1 cellular context compared by ENCODE assay signal in genomic region chr22:38843716-38844660, GRCh38.
TF ChIP-seq lines count a peak whose summit lies in the region.

NPTXR (minus strand) TSS chr22:38844028.

TF ChIP-seq in HepG2, 621 proteins besides CTCF, POLR2A, EP300 and RAD21 (continued from another document and continues in another):
- TF ChIP-seq, protein P1, sequence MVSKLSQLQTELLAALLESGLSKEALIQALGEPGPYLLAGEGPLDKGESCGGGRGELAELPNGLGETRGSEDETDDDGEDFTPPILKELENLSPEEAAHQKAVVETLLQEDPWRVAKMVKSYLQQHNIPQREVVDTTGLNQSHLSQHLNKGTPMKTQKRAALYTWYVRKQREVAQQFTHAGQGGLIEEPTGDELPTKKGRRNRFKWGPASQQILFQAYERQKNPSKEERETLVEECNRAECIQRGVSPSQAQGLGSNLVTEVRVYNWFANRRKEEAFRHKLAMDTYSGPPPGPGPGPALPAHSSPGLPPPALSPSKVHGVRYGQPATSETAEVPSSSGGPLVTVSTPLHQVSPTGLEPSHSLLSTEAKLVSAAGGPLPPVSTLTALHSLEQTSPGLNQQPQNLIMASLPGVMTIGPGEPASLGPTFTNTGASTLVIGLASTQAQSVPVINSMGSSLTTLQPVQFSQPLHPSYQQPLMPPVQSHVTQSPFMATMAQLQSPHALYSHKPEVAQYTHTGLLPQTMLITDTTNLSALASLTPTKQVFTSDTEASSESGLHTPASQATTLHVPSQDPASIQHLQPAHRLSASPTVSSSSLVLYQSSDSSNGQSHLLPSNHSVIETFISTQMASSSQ (IDR thresholded peaks at IDR 0.05; ENCODE audit: low read depth), result no peak
- TF ChIP-seq, protein P1 (CRISPR knock-in tag; IDR thresholded peaks at IDR 0.05; ENCODE audit: borderline replicate concordance), result 0 out of 2 replicates have a peak, but pooled peaks have one; percentile 24
- TF ChIP-seq, protein P2, sequence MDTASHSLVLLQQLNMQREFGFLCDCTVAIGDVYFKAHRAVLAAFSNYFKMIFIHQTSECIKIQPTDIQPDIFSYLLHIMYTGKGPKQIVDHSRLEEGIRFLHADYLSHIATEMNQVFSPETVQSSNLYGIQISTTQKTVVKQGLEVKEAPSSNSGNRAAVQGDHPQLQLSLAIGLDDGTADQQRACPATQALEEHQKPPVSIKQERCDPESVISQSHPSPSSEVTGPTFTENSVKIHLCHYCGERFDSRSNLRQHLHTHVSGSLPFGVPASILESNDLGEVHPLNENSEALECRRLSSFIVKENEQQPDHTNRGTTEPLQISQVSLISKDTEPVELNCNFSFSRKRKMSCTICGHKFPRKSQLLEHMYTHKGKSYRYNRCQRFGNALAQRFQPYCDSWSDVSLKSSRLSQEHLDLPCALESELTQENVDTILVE (CRISPR knock-in tag; IDR thresholded peaks at IDR 0.05), result 0 out of 2 replicates have a peak, but pooled peaks have one; percentile 38
- TF ChIP-seq THYN1 (CRISPR knock-in tag; IDR thresholded peaks at IDR 0.05; ENCODE audit: borderline replicate concordance, low read depth), result no peak
- peak; percentile 49; the same call in 1 of the 2 replicates for TF ChIP-seq MIER3 (CRISPR knock-in tag; IDR thresholded peaks at IDR 0.05; ENCODE audit: borderline replicate concordance)
- TF ChIP-seq ZNF703 (CRISPR knock-in tag; IDR thresholded peaks at IDR 0.05; ENCODE audit: borderline replicate concordance), result 0 out of 2 replicates have a peak, but pooled peaks have one; percentile 69
- TF ChIP-seq RXRA (CRISPR knock-in tag; IDR thresholded peaks at IDR 0.05), result peak; percentile 72
- TF ChIP-seq POLR2G (IDR thresholded peaks at IDR 0.05; ENCODE audit: low read depth, low read length), result peak; percentile 57; the same call in 1 of the 2 replicates
- 0 out of 2 replicates have a peak, but pooled peaks have one; percentile 47 for TF ChIP-seq ZNF274 (CRISPR knock-in tag; IDR thresholded peaks at IDR 0.05)
- TF ChIP-seq HNRNPLL (IDR thresholded peaks at IDR 0.05; ENCODE audit: low read depth, low read length, poor library complexity, severe bottlenecking), result peak; percentile 3
- TF ChIP-seq ZBTB14 (CRISPR knock-in tag; IDR thresholded peaks at IDR 0.05), result 0 out of 2 replicates have a peak, but pooled peaks have one; percentile 12
- TF ChIP-seq SP140L (CRISPR knock-in tag; IDR thresholded peaks at IDR 0.05; ENCODE audit: borderline replicate concordance), result no peak
- TF ChIP-seq RARA (CRISPR knock-in tag; IDR thresholded peaks at IDR 0.05), result peak; percentile 59
- TF ChIP-seq CERS6 (CRISPR knock-in tag; IDR thresholded peaks at IDR 0.05), result no peak
- TF ChIP-seq ZNF883 (CRISPR knock-in tag; IDR thresholded peaks at IDR 0.05; ENCODE audit: not compliant biosample characterization), result peak; percentile 62
- TF ChIP-seq, protein P3, sequence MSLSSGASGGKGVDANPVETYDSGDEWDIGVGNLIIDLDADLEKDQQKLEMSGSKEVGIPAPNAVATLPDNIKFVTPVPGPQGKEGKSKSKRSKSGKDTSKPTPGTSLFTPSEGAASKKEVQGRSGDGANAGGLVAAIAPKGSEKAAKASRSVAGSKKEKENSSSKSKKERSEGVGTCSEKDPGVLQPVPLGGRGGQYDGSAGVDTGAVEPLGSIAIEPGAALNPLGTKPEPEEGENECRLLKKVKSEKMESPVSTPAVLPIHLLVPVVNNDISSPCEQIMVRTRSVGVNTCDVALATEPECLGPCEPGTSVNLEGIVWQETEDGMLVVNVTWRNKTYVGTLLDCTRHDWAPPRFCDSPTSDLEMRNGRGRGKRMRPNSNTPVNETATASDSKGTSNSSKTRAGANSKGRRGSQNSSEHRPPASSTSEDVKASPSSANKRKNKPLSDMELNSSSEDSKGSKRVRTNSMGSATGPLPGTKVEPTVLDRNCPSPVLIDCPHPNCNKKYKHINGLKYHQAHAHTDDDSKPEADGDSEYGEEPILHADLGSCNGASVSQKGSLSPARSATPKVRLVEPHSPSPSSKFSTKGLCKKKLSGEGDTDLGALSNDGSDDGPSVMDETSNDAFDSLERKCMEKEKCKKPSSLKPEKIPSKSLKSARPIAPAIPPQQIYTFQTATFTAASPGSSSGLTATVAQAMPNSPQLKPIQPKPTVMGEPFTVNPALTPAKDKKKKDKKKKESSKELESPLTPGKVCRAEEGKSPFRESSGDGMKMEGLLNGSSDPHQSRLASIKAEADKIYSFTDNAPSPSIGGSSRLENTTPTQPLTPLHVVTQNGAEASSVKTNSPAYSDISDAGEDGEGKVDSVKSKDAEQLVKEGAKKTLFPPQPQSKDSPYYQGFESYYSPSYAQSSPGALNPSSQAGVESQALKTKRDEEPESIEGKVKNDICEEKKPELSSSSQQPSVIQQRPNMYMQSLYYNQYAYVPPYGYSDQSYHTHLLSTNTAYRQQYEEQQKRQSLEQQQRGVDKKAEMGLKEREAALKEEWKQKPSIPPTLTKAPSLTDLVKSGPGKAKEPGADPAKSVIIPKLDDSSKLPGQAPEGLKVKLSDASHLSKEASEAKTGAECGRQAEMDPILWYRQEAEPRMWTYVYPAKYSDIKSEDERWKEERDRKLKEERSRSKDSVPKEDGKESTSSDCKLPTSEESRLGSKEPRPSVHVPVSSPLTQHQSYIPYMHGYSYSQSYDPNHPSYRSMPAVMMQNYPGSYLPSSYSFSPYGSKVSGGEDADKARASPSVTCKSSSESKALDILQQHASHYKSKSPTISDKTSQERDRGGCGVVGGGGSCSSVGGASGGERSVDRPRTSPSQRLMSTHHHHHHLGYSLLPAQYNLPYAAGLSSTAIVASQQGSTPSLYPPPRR (CRISPR knock-in tag; IDR thresholded peaks at IDR 0.05; ENCODE audit: borderline replicate concordance), result peak; percentile 65; the same call in 1 of the 2 replicates
- TF ChIP-seq ZBTB7B (CRISPR knock-in tag; IDR thresholded peaks at IDR 0.05), result peak; percentile 37; the same call in 1 of the 2 replicates
- peak; percentile 30; the same call in 1 of the 2 replicates for TF ChIP-seq FOXP4 (CRISPR knock-in tag; IDR thresholded peaks at IDR 0.05)
- TF ChIP-seq ZNF710 (CRISPR knock-in tag; IDR thresholded peaks at IDR 0.05; ENCODE audit: borderline replicate concordance), result peak; percentile 66; the same call in 1 of the 2 replicates
- TF ChIP-seq ZNF256 (CRISPR knock-in tag; conservative IDR thresholded peaks at IDR 0.05), result no peak
- no peak for TF ChIP-seq NONO (IDR thresholded peaks at IDR 0.05)
- peak; percentile 48; the same call in 1 of the 2 replicates for TF ChIP-seq NONO (CRISPR knock-in tag; conservative IDR thresholded peaks at IDR 0.05)
- peak; percentile 35; the same call in 1 of the 2 replicates for TF ChIP-seq ZNF317 (CRISPR knock-in tag; IDR thresholded peaks at IDR 0.05)
- peak; percentile 70; the same call in 1 of the 2 replicates for TF ChIP-seq ZNF746 (CRISPR knock-in tag; IDR thresholded peaks at IDR 0.05)
- TF ChIP-seq SAP130 (CRISPR knock-in tag; IDR thresholded peaks at IDR 0.05; ENCODE audit: low read depth), result peak; percentile 5; the same call in 1 of the 2 replicates
- TF ChIP-seq ZNF564 (CRISPR knock-in tag; IDR thresholded peaks at IDR 0.05), result 0 out of 2 replicates have a peak, but pooled peaks have one; percentile 40
- peak; percentile 34; the same call in 1 of the 2 replicates for TF ChIP-seq TFAP4 (IDR thresholded peaks at IDR 0.05; ENCODE audit: borderline replicate concordance, low read depth)
- peak; percentile 78 for TF ChIP-seq TBX2 (CRISPR knock-in tag; IDR thresholded peaks at IDR 0.05; ENCODE audit: borderline replicate concordance)
- 0 out of 2 replicates have a peak, but pooled peaks have one; percentile 27 for TF ChIP-seq TAF1 (CRISPR knock-in tag; IDR thresholded peaks at IDR 0.05)
- no peak for TF ChIP-seq MATR3 (CRISPR knock-in tag; IDR thresholded peaks at IDR 0.05)
- TF ChIP-seq SOX6 (IDR thresholded peaks at IDR 0.05), result no peak
- TF ChIP-seq SOX6 (CRISPR knock-in tag; IDR thresholded peaks at IDR 0.05), result peak; percentile 55
- peak; percentile 40 for TF ChIP-seq BHLHE40 (IDR thresholded peaks at IDR 0.05; ENCODE audit: low read length)
- TF ChIP-seq ZNF205 (CRISPR knock-in tag; IDR thresholded peaks at IDR 0.05), result no peak
- TF ChIP-seq ESRRA (CRISPR knock-in tag; IDR thresholded peaks at IDR 0.05; ENCODE audit: low read depth), result peak; percentile 79; the same call in 1 of the 2 replicates
- no peak for TF ChIP-seq MXD4 (CRISPR knock-in tag; IDR thresholded peaks at IDR 0.05)
- peak in 1 of 2 experiments; percentile 37; a peak in 1 of 4 replicates for TF ChIP-seq NR2F1 (CRISPR knock-in tag; IDR thresholded peaks at IDR 0.05)
- no peak for TF ChIP-seq SAFB2 (CRISPR knock-in tag; IDR thresholded peaks at IDR 0.05; ENCODE audit: borderline replicate concordance, low read depth)
- 0 out of 2 replicates have a peak, but pooled peaks have one; percentile 36 for TF ChIP-seq ZSCAN20 (CRISPR knock-in tag; IDR thresholded peaks at IDR 0.05; ENCODE audit: borderline replicate concordance)
- no peak for TF ChIP-seq ZSCAN9 (CRISPR knock-in tag; IDR thresholded peaks at IDR 0.05; ENCODE audit: borderline replicate concordance)
- TF ChIP-seq, protein P4, sequence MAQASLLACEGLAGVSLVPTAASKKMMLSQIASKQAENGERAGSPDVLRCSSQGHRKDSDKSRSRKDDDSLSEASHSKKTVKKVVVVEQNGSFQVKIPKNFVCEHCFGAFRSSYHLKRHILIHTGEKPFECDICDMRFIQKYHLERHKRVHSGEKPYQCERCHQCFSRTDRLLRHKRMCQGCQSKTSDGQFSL (CRISPR knock-in tag; IDR thresholded peaks at IDR 0.05), result peak; percentile 7; the same call in 1 of the 2 replicates
- TF ChIP-seq CREM (IDR thresholded peaks at IDR 0.05), result peak; percentile 34; the same call in 1 of the 2 replicates
- TF ChIP-seq CREM (CRISPR knock-in tag; IDR thresholded peaks at IDR 0.05), result no peak
